Comparison of ENCODE assay signal across 8 cellular contexts in genomic region chr14:72894623-72895378, GRCh38. TPM values are rescaled to one million over a fixed set of nuclear protein-coding genes. Genes with fewer than 3 reads are reported as not detected.
DNase-seq lines count a peak whose midpoint lies in the region; ATAC-seq and TF ChIP-seq lines count a peak whose summit lies in the region.

No MANE protein-coding gene starts in this region.

- CTCF ChIA-PET in A673 (lab: Charles Lee) (interaction anchor here (1.1 to 1.5 kb wide), 3 partner anchors 10 to 381 kb away, joined by 3 to 5 read pairs (median 4); no protein-coding TSS in a partner anchor), HEK293T (lab: Yijun Ruan, JAX) (interaction anchor here (0.6 to 2.3 kb wide), 5 partner anchors 10 to 381 kb away, joined by 3 to 10 read pairs (median 7); no protein-coding TSS in a partner anchor)

- peak overlapping the region; percentile 85 for H3K4me3 ChIP-seq in A673 (ENCODE audit: low read depth, low read length, poor library complexity, severe bottlenecking)

- BruUV-seq in A673 (replicated peaks; lab: Mats Ljungman, UMichigan) = TSS peak; percentile 94

- H3K27me3 Mint-ChIP-seq in progenitor cell of endocrine pancreas = peaks cover 73% of the 10 kb centered on the region

- POLR2A ChIA-PET in A673 (lab: Charles Lee; ENCODE audit: low non-redundant PET) (interaction anchor here (0.6 kb wide), 1 partner anchor 387 kb away, joined by 5 read pairs; no protein-coding TSS in a partner anchor), HEK293T (lab: Yijun Ruan, JAX) (interaction anchor here (0.9 kb wide), 2 partner anchors 9 to 383 kb away, joined by 3 read pairs; no protein-coding TSS in a partner anchor)

- no peaks in the 10 kb centered on the region for H3K27me3 ChIP-seq in A673 (replicated peaks; ENCODE audit: insufficient read depth, low read depth, low read length, poor library complexity)

- H3K27ac ChIP-seq in A673 (ENCODE audit: low read depth, low read length, poor library complexity, severe bottlenecking) = peak overlapping the region; percentile 22

- no peaks in the 10 kb centered on the region for H3K9me3 Mint-ChIP-seq in progenitor cell of endocrine pancreas (ENCODE audit: low read depth)

- peaks cover 18% of the 10 kb centered on the region for H3K4me1 ChIP-seq in A673 (ENCODE audit: insufficient read depth, low read length, poor library complexity, severe bottlenecking)

- peaks cover 22% of the 10 kb centered on the region for H3K4me1 Mint-ChIP-seq in progenitor cell of endocrine pancreas (ENCODE audit: low read depth)

- no peaks in the 10 kb centered on the region for H3K9me3 ChIP-seq in A673 (ENCODE audit: low read depth, low read length, poor library complexity, severe bottlenecking)

- H3K27ac Mint-ChIP-seq in progenitor cell of endocrine pancreas = peak overlapping the region; percentile 21

- H3K4me3 Mint-ChIP-seq in progenitor cell of endocrine pancreas (ENCODE audit: low read depth) = peak overlapping the region; percentile 85

- H3K36me3 Mint-ChIP-seq in progenitor cell of endocrine pancreas (ENCODE audit: insufficient read depth) = no peaks in the 10 kb centered on the region

- no peak for TF ChIP-seq CTCF in A673 (conservative IDR thresholded peaks at IDR 0.05; ENCODE audit: low read depth, low read length)
- no peak for TF ChIP-seq CTCF in progenitor cell of endocrine pancreas (IDR thresholded peaks at IDR 0.05; ENCODE audit: unreplicated experiment)

- peak; percentile 56 for ATAC-seq in Right ventricle myocardium superior (ENCODE audit: poor library complexity)

- DNase-seq in A673 (ENCODE audit: low spot score) (peak; percentile 47), HEK293T (ENCODE audit: extremely low spot score) (peak; percentile 57), Right ventricle myocardium superior (peak; percentile 48), progenitor cell of endocrine pancreas (ENCODE audit: low spot score, unreplicated experiment) (no peak), AG08395 (ENCODE audit: low spot score) (no peak), GM19240 (ENCODE audit: insufficient read length, low spot score) (no peak), NAMALWA (ENCODE audit: low spot score) (no peak)
- peak; percentile 72 for DNase-seq in activated CD8-positive, alpha-beta memory T cell treated with anti-CD3 and anti-CD28 coated beads for 24 hours

- no peaks in the 10 kb centered on the region for H3K36me3 ChIP-seq in A673 (ENCODE audit: insufficient read depth, low read length, poor library complexity, severe bottlenecking)

- intact Hi-C loops in A673 (cut with micrococcal nuclease; ENCODE audit: unreplicated experiment) = no loop called here
- intact Hi-C loops in Right ventricle myocardium superior (cut with DNase I) = loop anchor here (10.0 kb wide), 1 partner anchor 170 kb away; no protein-coding TSS in a partner anchor

TF ChIP-seq in HEK293T, 16 proteins besides CTCF, POLR2A, EP300 and RAD21:
- TF ChIP-seq SP1 (IDR thresholded peaks at IDR 0.05) = no peak
- TF ChIP-seq, protein P1, sequence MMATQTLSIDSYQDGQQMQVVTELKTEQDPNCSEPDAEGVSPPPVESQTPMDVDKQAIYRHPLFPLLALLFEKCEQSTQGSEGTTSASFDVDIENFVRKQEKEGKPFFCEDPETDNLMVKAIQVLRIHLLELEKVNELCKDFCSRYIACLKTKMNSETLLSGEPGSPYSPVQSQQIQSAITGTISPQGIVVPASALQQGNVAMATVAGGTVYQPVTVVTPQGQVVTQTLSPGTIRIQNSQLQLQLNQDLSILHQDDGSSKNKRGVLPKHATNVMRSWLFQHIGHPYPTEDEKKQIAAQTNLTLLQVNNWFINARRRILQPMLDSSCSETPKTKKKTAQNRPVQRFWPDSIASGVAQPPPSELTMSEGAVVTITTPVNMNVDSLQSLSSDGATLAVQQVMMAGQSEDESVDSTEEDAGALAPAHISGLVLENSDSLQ (IDR thresholded peaks at IDR 0.05) = peak; percentile 19; the same call in 1 of the 2 replicates

RNA-seq across cellular contexts. Expression of gene DPF3, which starts 0.9 kb away (rescaled TPM):
- 15.7 and 17.6 TPM in 2 replicates for total RNA-seq in A673 (2021)
- total RNA-seq in Right ventricle myocardium superior = 25.0 TPM
- 2.2 and 3.0 TPM in 2 replicates for total RNA-seq in progenitor cell of endocrine pancreas

RNA-seq across cellular contexts. Expression of gene DCAF4, which starts 31.5 kb away (rescaled TPM):
- 23.4 and 25.1 TPM in 2 replicates for total RNA-seq in A673 (2021)
- 5.5 TPM for total RNA-seq in Right ventricle myocardium superior
- total RNA-seq in progenitor cell of endocrine pancreas = 17.8 and 18.6 TPM in 2 replicates

Comparison
In these comparisons a context has a peak if more than half of its experiments do, and no peak if none do; other contexts are left out.
1. DNase-seq: peak in A673 (single experiment), HEK293T (single experiment), activated CD8-positive, alpha-beta memory T cell treated with anti-CD3 and anti-CD28 coated beads for 24 hours (single experiment) and Right ventricle myocardium superior (single experiment); none in progenitor cell of endocrine pancreas (single experiment), AG08395 (single experiment), GM19240 (single experiment) and NAMALWA (single experiment).